8 cellular contexts compared by ENCODE assay signal in the genomic region with DNA sequence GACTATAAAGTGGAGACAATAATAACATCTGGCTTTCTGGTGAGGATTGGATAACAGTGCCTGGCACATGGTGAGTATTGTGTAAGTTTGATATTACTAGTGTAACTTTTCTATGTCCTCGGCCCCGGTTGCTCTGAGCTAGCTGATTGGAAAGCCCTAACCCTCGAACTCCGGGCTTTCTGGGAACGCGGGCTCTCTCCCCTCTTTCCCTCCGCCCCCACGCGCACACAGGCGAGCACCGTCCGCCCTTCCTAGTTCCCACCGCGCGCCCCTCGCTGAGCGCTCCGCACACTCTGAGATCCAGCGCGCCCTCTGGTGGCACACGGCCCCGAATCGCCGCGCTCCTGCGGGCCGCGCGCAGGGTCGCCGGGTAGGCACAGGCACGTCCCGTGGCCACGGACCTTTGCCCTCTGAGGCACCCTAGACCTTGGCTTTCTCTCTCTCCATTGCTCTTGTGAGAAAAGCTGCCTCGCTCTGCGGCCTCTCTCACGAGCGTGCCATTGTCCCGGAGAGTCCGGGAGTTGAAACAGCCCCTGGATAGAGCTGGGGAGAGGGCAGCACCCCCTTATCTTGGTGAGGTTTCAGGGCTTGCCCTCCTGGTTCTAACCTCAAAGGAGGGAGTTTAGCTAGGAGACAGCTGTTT. TPM values are rescaled to one million over a fixed set of nuclear protein-coding genes. Genes with fewer than 3 reads are reported as not detected.
DNase-seq lines count a peak whose midpoint lies in the region; ATAC-seq and TF ChIP-seq lines count a peak whose summit lies in the region.

No MANE protein-coding gene starts in this region.

- POLR2A ChIA-PET in Panc1 (lab: Charles Lee), result no interaction called here

- BruUV-seq in Panc1 (replicated peaks; lab: Mats Ljungman, UMichigan), result no TSS peak

- H3K27ac ChIP-seq in Panc1 (ENCODE audit: low read length), result no peak overlapping the region

- TF ChIP-seq CTCF in Panc1 (IDR thresholded peaks at IDR 0.05), result peak; percentile 91

- H3K36me3 ChIP-seq in Panc1 (ENCODE audit: control insufficient read depth, insufficient read depth, low read length), result no peaks in the 10 kb centered on the region

- ATAC-seq in HG02981 (IDR thresholded peaks at IDR 0.05; ENCODE audit: unreplicated experiment) (peak; percentile 51), Panc1 (peak; percentile 86), Right ventricle myocardium inferior (peak; percentile 73), GM19397 (IDR thresholded peaks at IDR 0.05; ENCODE audit: unreplicated experiment) (no peak), GM18519 (IDR thresholded peaks at IDR 0.05; ENCODE audit: low FRiP score, unreplicated experiment) (no peak)

- no peaks in the 10 kb centered on the region for H3K9me3 ChIP-seq in Panc1 (ENCODE audit: control insufficient read depth, insufficient read depth, low read depth, low read length)

- intact Hi-C loops in Panc1 (cut with micrococcal nuclease; ENCODE audit: unreplicated experiment) (loop anchor here (10.0 kb wide), 1 partner anchor 298 kb away; no protein-coding TSS in a partner anchor), Right ventricle myocardium inferior (cut with DNase I) (loop anchor here (1.0 to 10.0 kb wide), 3 partner anchors 42 to 302 kb away; no protein-coding TSS in a partner anchor)

- CTCF ChIA-PET in Panc1 (lab: Charles Lee), result interaction anchor here (1.7 kb wide), 1 partner anchor 302 kb away, joined by 7 read pairs; no protein-coding TSS in a partner anchor

- no peaks in the 10 kb centered on the region for H3K4me1 ChIP-seq in Panc1 (ENCODE audit: control insufficient read depth, insufficient read depth, low read length)

- H3K4me3 ChIP-seq in Panc1 (ENCODE audit: low read depth in 2 of 2, low read length in 2 of 2), result peak overlapping the region in 1 of 2 experiments; percentile 31; a peak in 2 of 4 replicates

- in situ Hi-C loops in Panc1 (cut with HindIII; ENCODE audit: low pct_unique_long_range_greater_than_20kb, low sequenced_read_pairs), result no loop called here

- peak; percentile 92 for DNase-seq in D341Med (ENCODE audit: low spot score)
- no peak for DNase-seq in Panc1 (ENCODE audit: low read depth, low spot score)
- DNase-seq in activated gamma-delta T cell treated with anti-CD3 and anti-CD28 coated beads, Interleukin-2, amount 50 U/mL, for 16 hours (ENCODE audit: low read depth), result peak; percentile 14
- peak; percentile 81 for DNase-seq in Right ventricle myocardium inferior (ENCODE audit: missing footprints)
- DNase-seq in retina, result peak; percentile 89

- peaks cover 2% of the 10 kb centered on the region; the same call in 1 of the 2 replicates for H3K27me3 ChIP-seq in Panc1 (ENCODE audit: control insufficient read depth, insufficient read depth, low read length)

RNA-seq across cellular contexts. Expression of a gene that starts 23.2 kb away (rescaled TPM):
- total RNA-seq in Panc1 (2021; ENCODE audit: unreplicated experiment) (not detected), Right ventricle myocardium inferior (2.9 TPM)
- polyA plus RNA-seq in Panc1 (2012; ENCODE audit: insufficient read length), result not detected

Comparison
In these comparisons a context has a peak if more than half of its experiments do, and no peak if none do; other contexts are left out.
1. ATAC-seq: peak in HG02981 (single experiment), Panc1 (single experiment) and Right ventricle myocardium inferior (single experiment); none in GM19397 (single experiment) and GM18519 (single experiment).